Comparison of ENCODE assay signal across 8 cellular contexts in the genomic region with DNA sequence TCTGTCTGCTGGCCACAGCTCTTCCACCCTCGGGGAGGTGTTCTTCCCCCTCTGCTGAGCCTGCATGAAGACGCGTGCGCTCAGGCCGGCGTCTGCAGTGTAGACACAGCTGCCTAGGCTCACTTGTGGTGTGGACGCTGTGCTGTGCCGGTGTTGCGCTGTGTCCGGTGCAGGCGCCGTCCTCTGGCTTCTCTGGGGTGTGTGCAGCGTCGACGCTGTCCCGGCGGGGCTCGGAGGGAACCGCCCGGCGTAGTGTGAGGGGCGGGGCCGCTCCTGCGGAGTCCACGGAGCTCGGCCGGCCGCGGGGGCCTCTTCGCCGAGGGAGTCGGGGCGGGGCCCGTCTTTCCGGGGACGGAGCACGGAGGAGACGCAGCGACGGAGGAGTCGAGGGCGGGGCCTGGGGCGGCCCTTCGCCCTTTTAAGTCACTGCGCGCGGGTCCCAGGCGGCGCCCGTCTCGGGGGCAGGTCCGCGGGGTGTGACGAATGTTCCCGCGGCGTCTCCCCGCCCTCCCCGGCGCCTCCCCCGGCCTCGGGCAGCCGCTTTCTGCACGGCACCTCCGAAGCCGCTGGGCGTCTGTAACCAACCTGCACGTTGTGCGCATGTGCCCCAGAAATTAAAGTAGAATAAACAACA. TPM values are rescaled to one million over a fixed set of nuclear protein-coding genes. Genes with fewer than 3 reads are reported as not detected.
DNase-seq lines count a peak whose midpoint lies in the region; ATAC-seq and TF ChIP-seq lines count a peak whose summit lies in the region.

No MANE protein-coding gene starts in this region.

- peak overlapping the region in 6 of 7 donors; percentile 84 to 97 (median 94) for H3K27ac Mint-ChIP-seq in CD14-positive monocyte
- peak overlapping the region; percentile 87 for H3K27ac Mint-ChIP-seq in activated T-cell treated with anti-CD3 and anti-CD28 coated beads, Interleukin-2, amount 50 U/mL, for 24 hours
- H3K27ac Mint-ChIP-seq in naive B cell = peak overlapping the region; percentile 75 to 90 (median 80)

- peaks cover 0 to 19% (median 12%) of the 10 kb centered on the region in 3 donors for H3K9me3 ChIP-seq in esophagus squamous epithelium

- peaks cover 29% of the 10 kb centered on the region for H3K4me1 Mint-ChIP-seq in CD14-positive monocyte
- H3K4me1 Mint-ChIP-seq in activated T-cell treated with anti-CD3 and anti-CD28 coated beads, Interleukin-2, amount 50 U/mL, for 24 hours (ENCODE audit: low read depth) = peaks cover 44% of the 10 kb centered on the region
- H3K4me1 Mint-ChIP-seq in naive B cell = peaks cover 14 to 21% (median 20%) of the 10 kb centered on the region in 3 donors

- H3K9me3 Mint-ChIP-seq in CD14-positive monocyte (peaks cover 17 to 40% (median 28%) of the 10 kb centered on the region in 7 donors), naive B cell (peaks cover 6 to 19% (median 11%) of the 10 kb centered on the region in 7 donors)
- H3K9me3 Mint-ChIP-seq in activated T-cell treated with anti-CD3 and anti-CD28 coated beads, Interleukin-2, amount 50 U/mL, for 24 hours = peaks cover 10% of the 10 kb centered on the region

- H3K4me3 ChIP-seq in esophagus squamous epithelium = peak overlapping the region; percentile 42 to 74 (median 56)

- H3K27ac ChIP-seq in esophagus squamous epithelium = peak overlapping the region; percentile 32 to 86 (median 81)

- TF ChIP-seq CTCF in CD14-positive monocyte (IDR thresholded peaks at IDR 0.05) = no peak
- no peak for TF ChIP-seq CTCF in esophagus squamous epithelium (IDR thresholded peaks at IDR 0.05)

- H3K36me3 Mint-ChIP-seq in CD14-positive monocyte (peaks cover 4 to 5% of the 10 kb centered on the region in 2 donors), naive B cell (peaks cover 0 to 15% of the 10 kb centered on the region in 2 donors)
- H3K36me3 Mint-ChIP-seq in activated T-cell treated with anti-CD3 and anti-CD28 coated beads, Interleukin-2, amount 50 U/mL, for 24 hours (ENCODE audit: low read depth) = peaks cover 3% of the 10 kb centered on the region

- 0% methylated on average over 1 of the region's 69 CpGs; no CpG with 5 or more reads in 1 of the 2 donors for WGBS in esophagus squamous epithelium, 2 donors

- H3K4me1 ChIP-seq in esophagus squamous epithelium = peaks cover 14 to 36% (median 15%) of the 10 kb centered on the region in 3 donors

- H3K36me3 ChIP-seq in esophagus squamous epithelium = no peaks in the 10 kb centered on the region

- H3K4me3 Mint-ChIP-seq in CD14-positive monocyte = peak overlapping the region; percentile 88 to 97
- peak overlapping the region; percentile 77 for H3K4me3 Mint-ChIP-seq in activated T-cell treated with anti-CD3 and anti-CD28 coated beads, Interleukin-2, amount 50 U/mL, for 24 hours
- H3K4me3 Mint-ChIP-seq in naive B cell = peak overlapping the region; percentile 84 to 94 (median 88)

- peaks cover 13 to 69% (median 37%) of the 10 kb centered on the region in 3 donors for H3K27me3 Mint-ChIP-seq in CD14-positive monocyte (ENCODE audit: low read depth in 3 of 3)
- H3K27me3 Mint-ChIP-seq in activated T-cell treated with anti-CD3 and anti-CD28 coated beads, Interleukin-2, amount 50 U/mL, for 24 hours = no peaks in the 10 kb centered on the region
- H3K27me3 Mint-ChIP-seq in naive B cell = peaks cover 4 to 23% (median 12%) of the 10 kb centered on the region in 3 donors

- peaks cover 0 to 80% (median 0%) of the 10 kb centered on the region in 4 donors for H3K27me3 ChIP-seq in esophagus squamous epithelium

- TF ChIP-seq POLR2A in esophagus squamous epithelium (IDR thresholded peaks at IDR 0.05) = peak in 1 of 4 donors; percentile 43

- intact Hi-C loops in CD14-positive monocyte (cut with micrococcal nuclease) = loop anchor here in 1 of 2 donors (10.0 kb wide), 1 partner anchor 305 kb away; the partner anchor contains the start of gene FBRSL1
- intact Hi-C loops in esophagus squamous epithelium (cut with DNase I) = no loop called here

- DNase-seq in CD14-positive monocyte (ENCODE audit: low spot score) (peak; percentile 79), OCI-M1 (lab: John Stamatoyannopoulos, UW) (peak; percentile 81), esophagus squamous epithelium (lab: John Stamatoyannopoulos, UW) (peak; percentile 37), naive B cell (peak; percentile 80)
- peak; percentile 96 for DNase-seq in activated T-cell treated with anti-CD3 and anti-CD28 coated beads, Interleukin-2, amount 50 U/mL, for 24 hours
- DNase-seq in stimulated activated CD8-positive, alpha-beta memory T cell treated with anti-CD3 and anti-CD28 coated beads, Interleukin-7, amount 100 ng/mL, for 4 hours (ENCODE audit: low read depth in 2 of 2) = peak; percentile 85 to 93

- peak; percentile 84 for ATAC-seq in GM19324 (IDR thresholded peaks at IDR 0.05; ENCODE audit: low FRiP score, unreplicated experiment)
- peak; percentile 96 for ATAC-seq in HG03460 (IDR thresholded peaks at IDR 0.05; ENCODE audit: unreplicated experiment)
- peak; percentile 89 for ATAC-seq in naive B cell (ENCODE audit: low read depth in 2 of 2)

RNA-seq across cellular contexts. Expression of gene NOC4L, which starts 45.2 kb away (rescaled TPM):
- polyA plus RNA-seq in CD14-positive monocyte (10 to 100 TPM; 17.9 to 18.0 TPM), naive B cell (ENCODE audit: low read depth in 6 of 6) (10 to 100 TPM; 19.1 to 26.4 (median 24.1) TPM)
- total RNA-seq in esophagus squamous epithelium = 10 to 100 TPM in 3 of 4 donors, 1 to 10 TPM in 1; 9.6 to 12.1 (median 11.1) TPM

RNA-seq across cellular contexts. Expression of gene DDX51, which starts 45.4 kb away (rescaled TPM):
- polyA plus RNA-seq in CD14-positive monocyte (1 to 10 TPM; 1.7 to 2.7 TPM), naive B cell (ENCODE audit: low read depth in 6 of 6) (10 to 100 TPM in 1 of 6 donors, 1 to 10 TPM in 4, not detected in 1; 7.1 to 14.9 (median 7.6) TPM)
- total RNA-seq in esophagus squamous epithelium = 10 to 100 TPM in 2 of 4 donors, 1 to 10 TPM in 2; 8.9 to 15.3 (median 11.0) TPM

Comparison
In these comparisons a context has a peak if more than half of its experiments do, and no peak if none do; other contexts are left out.
1. Peak in every context shown above with its lines: DNase-seq, ATAC-seq, H3K4me3 ChIP-seq and H3K27ac ChIP-seq.
2. DNase-seq: peak in every context shown above with its lines; median percentile 96 in activated T-cell treated with anti-CD3 and anti-CD28 coated beads, Interleukin-2, amount 50 U/mL, for 24 hours; 89 in stimulated activated CD8-positive, alpha-beta memory T cell treated with anti-CD3 and anti-CD28 coated beads, Interleukin-7, amount 100 ng/mL, for 4 hours; 81 in OCI-M1; 80 in naive B cell; 79 in CD14-positive monocyte; 37 in esophagus squamous epithelium.